ENCODE assay signal across 12 cellular contexts in the genomic region with DNA sequence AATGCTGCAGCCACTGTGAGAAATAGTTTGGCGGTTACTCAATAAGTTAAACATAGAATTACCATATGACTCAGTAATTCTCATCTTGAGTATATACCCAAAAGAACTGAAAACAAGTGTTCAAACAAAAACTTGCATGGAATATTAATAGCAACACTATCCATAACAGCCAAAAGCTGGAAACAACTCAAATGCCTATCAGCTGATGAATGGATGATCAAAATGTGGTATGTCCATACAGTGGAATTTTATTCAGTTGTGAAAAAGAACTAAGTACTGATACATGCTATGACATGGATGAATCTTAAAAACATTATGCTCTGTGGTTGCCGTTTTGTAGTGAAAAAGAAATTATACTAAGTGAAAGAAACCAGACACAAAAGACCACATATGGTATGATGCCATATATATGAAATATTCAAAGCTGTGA.
A peak's percentile ranks its signal among the peaks of the same experiment; 100 is the strongest.
DNase-seq lines count a peak whose midpoint lies in the region; ATAC-seq and TF ChIP-seq lines count a peak whose summit lies in the region.
"Had no signal": no experiment of that assay in that cellular context is flagged by ENCODE, and none has a peak within 500 bp of the region (broad histone marks: within the 10 kb centered on the region; RNA-seq: fewer than 3 reads in every experiment).

No MANE protein-coding gene starts in this region.

- no peak overlapping the region for H3K4me3 ChIP-seq in tibial nerve
- H3K4me3 ChIP-seq: BLaER1 had no signal

- ATAC-seq in GM18868 (IDR thresholded peaks at IDR 0.05; ENCODE audit: unreplicated experiment), result peak; percentile 88
- ATAC-seq in HG02623 (IDR thresholded peaks at IDR 0.05; ENCODE audit: unreplicated experiment), result peak; percentile 80
- peak; percentile 83 for ATAC-seq in HG03565 (IDR thresholded peaks at IDR 0.05; ENCODE audit: unreplicated experiment)
- ATAC-seq: right cardiac atrium had no signal

- no peak for TF ChIP-seq EP300 in tibial nerve (IDR thresholded peaks at IDR 0.05)

- H3K9me3 ChIP-seq in tibial nerve, result no peaks in the 10 kb centered on the region
- H3K9me3 ChIP-seq: BLaER1 had no signal

- DNase-seq in DMS53 (lab: John Stamatoyannopoulos, UW) (peak; percentile 80), tibial nerve (ENCODE audit: low spot score in 2 of 2) (no peak), NCI-H1694 (lab: John Stamatoyannopoulos, UW) (no peak), dermis blood vessel endothelial cell (no peak), cerebellar nuclear complex (lab: John Stamatoyannopoulos, UW) (no peak)
- DNase-seq: activated CD8-positive, alpha-beta memory T cell treated with anti-CD3 and anti-CD28 coated beads, Interleukin-2, amount 50 U/mL, for 48 hours; NCI-H345; right cardiac atrium had no signal

- TF ChIP-seq CTCF in tibial nerve (IDR thresholded peaks at IDR 0.05), result no peak

- no peaks in the 10 kb centered on the region for H3K4me1 ChIP-seq in tibial nerve

- no peaks in the 10 kb centered on the region for H3K27me3 ChIP-seq in tibial nerve
- H3K27me3 ChIP-seq: BLaER1 had no signal

- WGBS in tibial nerve, 2 donors, result 79 to 90% methylated on average over 2 of the region's 2 CpGs

- no peaks in the 10 kb centered on the region for H3K36me3 ChIP-seq in tibial nerve
- H3K36me3 ChIP-seq: BLaER1 had no signal

- H3K27ac ChIP-seq in tibial nerve, result no peak overlapping the region
- H3K27ac ChIP-seq: BLaER1 had no signal

- TF ChIP-seq POLR2A in tibial nerve (IDR thresholded peaks at IDR 0.05), result no peak
